In the genomic region with DNA sequence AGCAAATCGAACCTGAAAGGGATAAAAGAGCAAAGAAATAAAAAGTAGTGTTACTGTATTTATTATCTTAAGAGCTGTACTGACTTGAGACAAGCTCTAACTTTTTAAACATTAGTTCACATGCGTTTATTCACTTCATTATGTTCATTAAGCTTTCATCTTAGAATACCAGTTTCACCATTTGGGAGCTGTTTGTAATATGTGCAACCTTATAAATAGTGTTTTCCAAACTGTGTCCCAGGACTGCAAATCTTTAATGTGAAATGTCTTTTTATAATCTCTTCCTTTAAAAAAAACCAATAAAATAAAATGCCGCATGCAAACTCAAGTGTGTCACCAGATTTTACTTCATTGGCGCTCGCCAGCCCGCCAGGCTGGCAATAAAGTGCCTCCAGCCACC, we compare ENCODE assay signal across 18 cellular contexts.
"Had no signal": no experiment of that assay in that cellular context is flagged by ENCODE, and none has a peak within 500 bp of the region (broad histone marks: within the 10 kb centered on the region; RNA-seq: fewer than 3 reads in every experiment).

No MANE protein-coding gene starts in this region.

- H3K4me1 Mint-ChIP-seq: brain; central memory CD8-positive, alpha-beta T cell had no signal

- DNase-seq: activated CD4-positive, alpha-beta T cell treated with anti-CD3 and anti-CD28 coated beads, Interleukin-2, amount 10 ng/mL, durations not matched to agents 24 days and 14 days; activated CD4-positive, alpha-beta T cell treated with anti-CD3 and anti-CD28 coated beads, Interleukin-2, amount 50 U/mL, for 48 hours; activated CD4-positive, CD25-positive, alpha-beta regulatory T cell treated with anti-CD3 and anti-CD28 coated beads, Interleukin-2, amount 50 U/mL, for 72 hours; activated CD8-positive, alpha-beta memory T cell treated with anti-CD3 and anti-CD28 coated beads, Interleukin-2, amount 10 ng/mL, durations not matched to agents 7 days and 5 days; activated effector memory CD4-positive, alpha-beta T cell treated with Interleukin-2 at 50 U/mL for 16 hours; activated naive CD4-positive, alpha-beta T cell treated with Interleukin-2 at 50 U/mL for 16 hours; amygdala; MM.1S; NCI-H1105; NCI-H1436; NCI-H1694 treated with DMSO at 0.1 percent for 48 hours; NCI-H2029 treated with DMSO at 0.1 percent for 48 hours; NCI-H446; NCI-H524; SIG-M5 had no signal

- H3K9me3 Mint-ChIP-seq: activated CD4-positive, alpha-beta T cell treated with anti-CD3 and anti-CD28 coated beads, Interleukin-2, amount 10 ng/mL, durations not matched to agents 24 days and 14 days; brain; central memory CD8-positive, alpha-beta T cell had no signal

- H3K27ac Mint-ChIP-seq: activated CD4-positive, alpha-beta T cell treated with anti-CD3 and anti-CD28 coated beads, Interleukin-2, amount 10 ng/mL, durations not matched to agents 24 days and 14 days; activated CD8-positive, alpha-beta memory T cell treated with anti-CD3 and anti-CD28 coated beads, Interleukin-2, amount 10 ng/mL, durations not matched to agents 7 days and 5 days had no signal

- H3K27me3 Mint-ChIP-seq: activated CD4-positive, alpha-beta T cell treated with anti-CD3 and anti-CD28 coated beads, Interleukin-2, amount 10 ng/mL, durations not matched to agents 24 days and 14 days; activated CD8-positive, alpha-beta memory T cell treated with anti-CD3 and anti-CD28 coated beads, Interleukin-2, amount 10 ng/mL, durations not matched to agents 7 days and 5 days; brain; central memory CD8-positive, alpha-beta T cell had no signal

- H3K4me3 Mint-ChIP-seq: activated CD4-positive, alpha-beta T cell treated with anti-CD3 and anti-CD28 coated beads, Interleukin-2, amount 10 ng/mL, durations not matched to agents 24 days and 14 days; activated CD8-positive, alpha-beta memory T cell treated with anti-CD3 and anti-CD28 coated beads, Interleukin-2, amount 10 ng/mL, durations not matched to agents 7 days and 5 days; brain; central memory CD8-positive, alpha-beta T cell had no signal

- ATAC-seq: activated CD8-positive, alpha-beta memory T cell treated with anti-CD3 and anti-CD28 coated beads, Interleukin-2, amount 10 ng/mL, durations not matched to agents 7 days and 5 days; HepG2 had no signal
